Comparison of ENCODE assay signal across 23 cellular contexts in genomic region chr7:101306307-101306706, GRCh38. TPM values are rescaled to one million over a fixed set of nuclear protein-coding genes. Genes with fewer than 3 reads are reported as not detected.
"Had no signal": no experiment of that assay in that cellular context is flagged by ENCODE, and none has a peak within 500 bp of the region (broad histone marks: within the 10 kb centered on the region; RNA-seq: fewer than 3 reads in every experiment).

No MANE protein-coding gene starts in this region.

- H3K9me3 ChIP-seq: suprapubic skin, thyroid gland had no signal

- DNase-seq: dorsolateral prefrontal cortex; effector CD8-positive, alpha-beta T cell; foreskin melanocyte; head of caudate nucleus; kidney; left cardiac atrium; left ventricle myocardium inferior; lower lobe of right lung; mesenchymal stem cell; naive B cell; nucleus accumbens; ovary; right cardiac atrium; small intestine; stimulated activated CD4-positive, alpha-beta T cell treated with anti-CD3 and anti-CD28 coated beads, Interleukin-2, amount 100 ng/mL, for 48 hours; stimulated activated naive CD8-positive, alpha-beta T cell treated with anti-CD3 and anti-CD28 coated beads, Interleukin-15, Interleukin-2, amounts not matched to agents 100 U/mL and 50 U/mL, for 24 hours; thyroid gland; upper lobe of left lung had no signal

- FAIRE-seq: kidney, small intestine had no signal

- H3K27ac ChIP-seq: coronary artery, dorsolateral prefrontal cortex, hepatocyte, left ventricle myocardium inferior, lower lobe of right lung, ovary, suprapubic skin, thyroid gland, upper lobe of left lung had no signal

- H3K4me2 ChIP-seq: hepatocyte had no signal

- H3K4me3 ChIP-seq: coronary artery, dorsolateral prefrontal cortex, hepatocyte, left ventricle myocardium inferior, lower lobe of right lung, ovary, suprapubic skin, thyroid gland, upper lobe of left lung had no signal

- H3K79me2 ChIP-seq: hepatocyte had no signal

- H2AFZ ChIP-seq: hepatocyte had no signal

- H3K36me3 ChIP-seq: lower lobe of right lung, ovary, suprapubic skin, thyroid gland, upper lobe of left lung had no signal

RNA-seq across cellular contexts. Expression of gene COL26A1, which starts 56.4 kb away (rescaled TPM):
- total RNA-seq: left cardiac atrium, left ventricle myocardium inferior, posterior vena cava, thyroid gland had no signal
- polyA plus RNA-seq: esophagus had no signal
